Comparison of ENCODE assay signal across 8 cellular contexts in the genomic region with DNA sequence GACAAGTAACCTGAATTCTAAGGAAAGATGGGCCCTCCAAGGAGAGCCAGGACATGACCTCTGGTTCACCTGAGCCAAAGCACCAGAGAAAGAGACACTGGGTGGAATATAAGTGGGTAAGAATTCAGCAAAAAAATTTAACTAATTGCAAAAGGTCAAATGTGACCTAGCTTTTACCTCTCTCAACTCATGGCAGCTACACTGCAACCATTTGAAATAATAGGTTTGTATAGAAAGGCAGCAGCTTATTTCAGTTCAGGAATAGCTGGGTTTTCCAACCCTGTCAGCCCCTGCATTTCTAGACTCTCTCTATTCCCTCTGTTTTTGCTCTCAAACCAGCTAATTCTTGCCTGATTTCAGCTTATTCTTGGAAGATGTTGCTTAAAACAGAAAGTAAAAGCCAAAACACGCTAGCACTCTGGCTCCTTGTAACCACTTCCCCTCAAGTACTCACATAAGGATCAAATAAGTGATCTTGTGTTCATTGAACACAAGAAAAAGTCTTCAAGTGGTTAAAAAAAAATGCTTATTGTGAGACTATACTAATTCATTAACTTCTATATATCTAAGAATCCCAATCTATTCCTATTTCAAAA.
DNase-seq lines count a peak whose midpoint lies in the region; ATAC-seq, FAIRE-seq and TF ChIP-seq lines count a peak whose summit lies in the region.

No MANE protein-coding gene starts in this region.

- no peaks in the 10 kb centered on the region for H3K36me3 Mint-ChIP-seq in astrocyte (ENCODE audit: low read depth, unreplicated experiment)
- no peaks in the 10 kb centered on the region for H3K36me3 Mint-ChIP-seq in glutamatergic neuron (ENCODE audit: unreplicated experiment)

- no peaks in the 10 kb centered on the region for H3K4me1 ChIP-seq in astrocyte (ENCODE audit: insufficient read depth, low read length)
- peaks cover 0 to 14% of the 10 kb centered on the region in 2 donors for H3K4me1 ChIP-seq in thoracic aorta (ENCODE audit: control insufficient read depth in 1 of 2, low read depth in 2 of 2)

- H3K9ac ChIP-seq in astrocyte (ENCODE audit: low read length), result no peak overlapping the region

- no peaks in the 10 kb centered on the region for H3K79me2 ChIP-seq in astrocyte (ENCODE audit: insufficient read depth, low read length)

- H3K4me2 ChIP-seq in astrocyte (ENCODE audit: low read length), result no peak overlapping the region

- FAIRE-seq in astrocyte (lab: Jason Lieb, UNC), result no peak

- no peaks in the 10 kb centered on the region for H3K4me1 Mint-ChIP-seq in astrocyte (ENCODE audit: low read depth, unreplicated experiment)
- no peaks in the 10 kb centered on the region for H3K4me1 Mint-ChIP-seq in glutamatergic neuron (ENCODE audit: low read depth, unreplicated experiment)

- H2AFZ ChIP-seq in astrocyte (ENCODE audit: low read depth, low read length), result no peak overlapping the region

- no peak overlapping the region for H3K27ac ChIP-seq in astrocyte (ENCODE audit: low read depth, low read length)
- H3K27ac ChIP-seq in thoracic aorta, result peak overlapping the region; percentile 14 to 20

- H3K9me3 ChIP-seq in astrocyte (ENCODE audit: insufficient read depth, low read depth, low read length) (no peaks in the 10 kb centered on the region), thoracic aorta (no peaks in the 10 kb centered on the region)

- H4K20me1 ChIP-seq in astrocyte (ENCODE audit: insufficient read depth, low read length), result no peaks in the 10 kb centered on the region

- H3K4me3 Mint-ChIP-seq in astrocyte (ENCODE audit: unreplicated experiment) (no peak overlapping the region), glutamatergic neuron (ENCODE audit: unreplicated experiment) (no peak overlapping the region)

- no peak overlapping the region for H3K27ac Mint-ChIP-seq in astrocyte (ENCODE audit: unreplicated experiment)
- no peak overlapping the region for H3K27ac Mint-ChIP-seq in glutamatergic neuron (ENCODE audit: unreplicated experiment)

- ATAC-seq in HG03521 (IDR thresholded peaks at IDR 0.05; ENCODE audit: unreplicated experiment) (peak; percentile 76), thoracic aorta (ENCODE audit: insufficient number of reproducible peaks, low FRiP score, low read depth) (no peak)

- H3K27me3 ChIP-seq in astrocyte (ENCODE audit: insufficient read depth, low read length), result no peaks in the 10 kb centered on the region
- no peaks in the 10 kb centered on the region for H3K27me3 ChIP-seq in thoracic aorta (replicated peaks; ENCODE audit: insufficient read depth)

- no peaks in the 10 kb centered on the region for H3K27me3 Mint-ChIP-seq in astrocyte (ENCODE audit: low read depth, unreplicated experiment)
- peaks cover 2% of the 10 kb centered on the region for H3K27me3 Mint-ChIP-seq in glutamatergic neuron (ENCODE audit: unreplicated experiment)

- TF ChIP-seq CTCF in GM20000 (IDR thresholded peaks at IDR 0.05; ENCODE audit: extremely low read depth, missing control alignments) (no peak), astrocyte (IDR thresholded peaks at IDR 0.05; ENCODE audit: insufficient read depth, low read depth, low read length) (no peak), thoracic aorta (IDR thresholded peaks at IDR 0.05) (no peak), glutamatergic neuron (IDR thresholded peaks at IDR 0.05; ENCODE audit: partially characterized antibody, unreplicated experiment) (no peak)

- no peak overlapping the region for H3K4me3 ChIP-seq in astrocyte (ENCODE audit: insufficient read depth, low read depth, low read length)
- peak overlapping the region; percentile 63 for H3K4me3 ChIP-seq in thoracic aorta

- no peaks in the 10 kb centered on the region for H3K9me3 Mint-ChIP-seq in astrocyte (ENCODE audit: unreplicated experiment)
- no peaks in the 10 kb centered on the region for H3K9me3 Mint-ChIP-seq in glutamatergic neuron (ENCODE audit: unreplicated experiment)

- H3K36me3 ChIP-seq in astrocyte (ENCODE audit: insufficient read depth, low read length), result no peaks in the 10 kb centered on the region
- H3K36me3 ChIP-seq in thoracic aorta, result no peaks in the 10 kb centered on the region

- peak; percentile 23 for DNase-seq in EL
- peak; percentile 31 for DNase-seq in GM20000 (ENCODE audit: low spot score)
- peak; percentile 2 for DNase-seq in astrocyte (ENCODE audit: low read depth)
- DNase-seq in thoracic aorta (ENCODE audit: low spot score), result no peak
- no peak for DNase-seq in stimulated activated CD4-positive, alpha-beta T cell treated with anti-CD3 and anti-CD28 coated beads, Interleukin-4, amount 100 ng/mL, for 1 hour
- no peak for DNase-seq in NCI-H524 treated with DMSO at 0.1 percent for 48 hours (lab: John Stamatoyannopoulos, UW)
- DNase-seq in glutamatergic neuron, result no peak

Comparison
In these comparisons a context has a peak if more than half of its experiments do, and no peak if none do; other contexts are left out.
1. DNase-seq: peak in EL (single experiment), GM20000 (single experiment) and astrocyte (single experiment); none in thoracic aorta (single experiment), stimulated activated CD4-positive, alpha-beta T cell treated with anti-CD3 and anti-CD28 coated beads, Interleukin-4, amount 100 ng/mL, for 1 hour (single experiment), NCI-H524 treated with DMSO at 0.1 percent for 48 hours (single experiment) and glutamatergic neuron (single experiment).